Comparison of ENCODE assay signal across 15 cellular contexts in the genomic region with DNA sequence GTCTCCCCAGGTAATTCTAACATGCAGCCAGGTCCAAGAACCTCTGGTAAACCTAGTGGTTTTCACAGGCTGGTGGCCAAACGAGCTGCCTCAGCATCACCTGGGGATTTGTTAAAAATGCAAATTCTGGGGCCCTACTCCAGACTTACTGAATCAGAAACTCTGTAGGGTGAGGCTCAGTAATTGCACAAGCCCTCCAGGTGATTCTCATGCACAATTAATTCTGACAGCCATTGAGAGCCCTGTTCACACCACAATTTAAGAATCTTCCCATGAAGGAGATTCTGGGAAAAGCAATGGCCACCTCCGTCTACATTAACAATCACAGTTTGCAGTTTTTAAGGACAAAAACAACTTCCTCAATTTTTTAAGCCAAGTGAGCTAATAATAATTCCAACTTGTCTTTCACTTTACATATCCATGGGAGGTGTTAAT.
DNase-seq lines count a peak whose midpoint lies in the region; ATAC-seq and TF ChIP-seq lines count a peak whose summit lies in the region.
"Had no signal": no experiment of that assay in that cellular context is flagged by ENCODE, and none has a peak within 500 bp of the region (broad histone marks: within the 10 kb centered on the region; RNA-seq: fewer than 3 reads in every experiment).

No MANE protein-coding gene starts in this region.

- DNase-seq in GM13977 (ENCODE audit: low spot score) (peak; percentile 47), NCI-H526 treated with DMSO at 0.1 percent for 48 hours (lab: John Stamatoyannopoulos, UW) (peak; percentile 28), pons (ENCODE audit: low spot score) (no peak), NCI-H1694 (lab: John Stamatoyannopoulos, UW) (no peak), gastrocnemius medialis (no peak)
- DNase-seq in activated naive CD4-positive, alpha-beta T cell treated with anti-CD3 and anti-CD28 coated beads for 36 hours: no peak
- DNase-seq: activated T-cell treated with anti-CD3 and anti-CD28 coated beads, Interleukin-2, amount 50 U/mL, for 72 hours; BE2C; central memory CD4-positive, alpha-beta T cell; glutamatergic neuron; NCI-H82 had no signal

- CTCF ChIA-PET in activated naive CD4-positive, alpha-beta T cell treated with anti-CD3 and anti-CD28 coated beads for 36 hours (lab: Charles Lee): no interaction called here

- no peaks in the 10 kb centered on the region for H3K36me3 Mint-ChIP-seq in activated naive CD4-positive, alpha-beta T cell treated with anti-CD3 and anti-CD28 coated beads for 36 hours (ENCODE audit: low read depth)
- H3K36me3 Mint-ChIP-seq: mesothelial cell of epicardium had no signal

- H3K27ac Mint-ChIP-seq in activated naive CD4-positive, alpha-beta T cell treated with anti-CD3 and anti-CD28 coated beads for 36 hours: no peak overlapping the region
- H3K27ac Mint-ChIP-seq: activated T-cell treated with anti-CD3 and anti-CD28 coated beads, Interleukin-2, amount 50 U/mL, for 72 hours; mesothelial cell of epicardium had no signal

- H3K27me3 ChIP-seq in gastrocnemius medialis: no peaks in the 10 kb centered on the region
- H3K27me3 ChIP-seq: right atrium auricular region had no signal

- no peaks in the 10 kb centered on the region for H3K4me1 Mint-ChIP-seq in activated naive CD4-positive, alpha-beta T cell treated with anti-CD3 and anti-CD28 coated beads for 36 hours (ENCODE audit: low read depth)
- H3K4me1 Mint-ChIP-seq: mesothelial cell of epicardium had no signal

- no peaks in the 10 kb centered on the region for H3K9me3 Mint-ChIP-seq in activated naive CD4-positive, alpha-beta T cell treated with anti-CD3 and anti-CD28 coated beads for 36 hours
- H3K9me3 Mint-ChIP-seq: activated T-cell treated with anti-CD3 and anti-CD28 coated beads, Interleukin-2, amount 50 U/mL, for 72 hours; mesothelial cell of epicardium had no signal

- no peak overlapping the region for H3K4me3 ChIP-seq in gastrocnemius medialis
- H3K4me3 ChIP-seq: right atrium auricular region had no signal

- H3K27me3 Mint-ChIP-seq in activated naive CD4-positive, alpha-beta T cell treated with anti-CD3 and anti-CD28 coated beads for 36 hours (ENCODE audit: low read depth): peaks cover 4% of the 10 kb centered on the region

- no peak for TF ChIP-seq POLR2A in gastrocnemius medialis (IDR thresholded peaks at IDR 0.05)

- intact Hi-C loops in activated naive CD4-positive, alpha-beta T cell treated with anti-CD3 and anti-CD28 coated beads for 36 hours (cut with micrococcal nuclease): no loop called here
- intact Hi-C loops in gastrocnemius medialis (cut with DNase I; ENCODE audit: low total_unique reads): no loop called here

- H3K9me3 ChIP-seq in gastrocnemius medialis: no peaks in the 10 kb centered on the region
- H3K9me3 ChIP-seq: BE2C, right atrium auricular region had no signal

- TF ChIP-seq CTCF in GM13977 (IDR thresholded peaks at IDR 0.05; ENCODE audit: extremely low read depth, insufficient read depth, missing control alignments): no peak
- no peak for TF ChIP-seq CTCF in gastrocnemius medialis (IDR thresholded peaks at IDR 0.05 in 4 of 5, conservative IDR thresholded peaks at IDR 0.05 in 1 of 5)

- H3K36me3 ChIP-seq in gastrocnemius medialis: no peaks in the 10 kb centered on the region
- H3K36me3 ChIP-seq: BE2C, right atrium auricular region had no signal

- in situ Hi-C loops in GM13977 (cut with MboI; ENCODE audit: low pct_unique_long_range_greater_than_20kb, low sequenced_read_pairs, unreplicated experiment): loop anchor here (10.0 kb wide), 1 partner anchor 221 kb away; no protein-coding TSS in a partner anchor
- in situ Hi-C loops in gastrocnemius medialis (cut with MboI; ENCODE audit: low sequenced_read_pairs in 4 of 4): loop anchor here in 1 of 4 donors (10.0 kb wide), 1 partner anchor 211 kb away; no protein-coding TSS in a partner anchor

- no peak overlapping the region for H3K4me3 Mint-ChIP-seq in activated naive CD4-positive, alpha-beta T cell treated with anti-CD3 and anti-CD28 coated beads for 36 hours
- H3K4me3 Mint-ChIP-seq: activated T-cell treated with anti-CD3 and anti-CD28 coated beads, Interleukin-2, amount 50 U/mL, for 72 hours; mesothelial cell of epicardium had no signal

- H3K4me1 ChIP-seq in gastrocnemius medialis: no peaks in the 10 kb centered on the region
- H3K4me1 ChIP-seq: BE2C, right atrium auricular region had no signal

- no peak overlapping the region for H3K27ac ChIP-seq in gastrocnemius medialis
- H3K27ac ChIP-seq: right atrium auricular region had no signal

- ATAC-seq in GM19463 (IDR thresholded peaks at IDR 0.05; ENCODE audit: unreplicated experiment) (peak; percentile 91), HG02981 (IDR thresholded peaks at IDR 0.05; ENCODE audit: unreplicated experiment) (peak; percentile 89), gastrocnemius medialis (no peak)
- ATAC-seq: activated T-cell treated with anti-CD3 and anti-CD28 coated beads, Interleukin-2, amount 50 U/mL, for 72 hours had no signal

Comparison
In these comparisons a context has a peak if more than half of its experiments do, and no peak if none do; other contexts are left out.
1. DNase-seq: peak in GM13977 (single experiment) and NCI-H526 treated with DMSO at 0.1 percent for 48 hours (single experiment); none in pons (single experiment), NCI-H1694 (single experiment), activated naive CD4-positive, alpha-beta T cell treated with anti-CD3 and anti-CD28 coated beads for 36 hours (single experiment) and gastrocnemius medialis (0 of 2).
2. ATAC-seq: peak in GM19463 (single experiment) and HG02981 (single experiment); none in gastrocnemius medialis (0 of 2).